ENCODE assay signal across 15 cellular contexts in the genomic region with DNA sequence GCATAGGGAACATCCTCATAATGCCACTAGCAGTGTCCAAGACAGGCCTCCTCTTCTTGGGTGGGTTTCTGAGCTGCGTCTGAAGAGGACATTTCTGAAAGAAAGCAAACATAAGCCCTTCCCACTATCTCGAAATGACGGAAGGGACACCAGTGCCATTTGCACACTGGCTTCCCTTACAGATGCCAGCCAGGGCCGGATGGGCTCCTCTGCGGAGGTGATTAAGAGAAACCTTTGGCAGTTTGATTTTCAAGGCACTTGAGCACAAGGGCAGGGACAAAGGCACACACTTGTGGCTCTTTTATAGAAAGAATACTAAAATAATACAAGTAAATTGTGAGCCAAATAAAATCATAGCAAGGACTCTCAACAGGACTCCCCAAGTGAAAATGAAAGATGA.
DNase-seq lines count a peak whose midpoint lies in the region; ATAC-seq, FAIRE-seq and TF ChIP-seq lines count a peak whose summit lies in the region.
"Had no signal": no experiment of that assay in that cellular context is flagged by ENCODE, and none has a peak within 500 bp of the region (broad histone marks: within the 10 kb centered on the region; RNA-seq: fewer than 3 reads in every experiment).

No MANE protein-coding gene starts in this region.

- H3K36me3 ChIP-seq in ACC112 (ENCODE audit: insufficient read depth, low read length), result no peaks in the 10 kb centered on the region
- no peaks in the 10 kb centered on the region for H3K36me3 ChIP-seq in breast epithelium
- no peaks in the 10 kb centered on the region for H3K36me3 ChIP-seq in keratinocyte (ENCODE audit: control insufficient read depth in 2 of 2, extremely low read depth in 1 of 2, insufficient read depth in 2 of 2, low read length in 2 of 2)
- H3K36me3 ChIP-seq in sigmoid colon, result no peaks in the 10 kb centered on the region
- H3K36me3 ChIP-seq: SJSA1 had no signal

- WGBS in sigmoid colon, 2 donors, result 91 to 95% methylated on average over 5 of the region's 5 CpGs

- no peaks in the 10 kb centered on the region for H3K9me1 ChIP-seq in keratinocyte (ENCODE audit: control insufficient read depth, extremely low read depth, insufficient read depth, low read length)

- no peak for TF ChIP-seq POLR2A in breast epithelium (IDR thresholded peaks at IDR 0.05)
- no peak for TF ChIP-seq POLR2A in sigmoid colon (IDR thresholded peaks at IDR 0.05)

- dilution Hi-C loops in keratinocyte (cut with MboI; ENCODE audit: extremely low pct_ligation_motif_present, low sequenced_read_pairs), result no loop called here

- H3K4me3 ChIP-seq in ACC112 (ENCODE audit: low read depth, low read length) (peak overlapping the region; percentile 66), breast epithelium (peak overlapping the region in 2 of 3 donors; percentile 42 to 62), keratinocyte (ENCODE audit: control insufficient read depth in 2 of 3, extremely low read depth in 1 of 3, insufficient read depth in 2 of 3, low read depth in 1 of 3, low read length in 3 of 3) (peak overlapping the region in 2 of 3 experiments; percentile 58 to 61), sigmoid colon (peak overlapping the region in 3 of 4 donors; percentile 35 to 42 (median 38))
- H3K4me3 ChIP-seq: SJSA1 had no signal

- H3K79me2 ChIP-seq in ACC112 (ENCODE audit: control insufficient read depth, insufficient read depth, low read length, unreplicated experiment), result no peaks in the 10 kb centered on the region
- no peaks in the 10 kb centered on the region for H3K79me2 ChIP-seq in keratinocyte (ENCODE audit: control insufficient read depth, insufficient read depth, low read length)

- H3K27me3 ChIP-seq in ACC112 (ENCODE audit: insufficient read depth, low read length) (no peaks in the 10 kb centered on the region), breast epithelium (no peaks in the 10 kb centered on the region), keratinocyte (ENCODE audit: control insufficient read depth, extremely low read depth, insufficient read depth, low read length) (no peaks in the 10 kb centered on the region), sigmoid colon (no peaks in the 10 kb centered on the region)

- H4K20me1 ChIP-seq in keratinocyte (ENCODE audit: control insufficient read depth, extremely low read depth, insufficient read depth, low read length), result no peaks in the 10 kb centered on the region

- H3K9me3 ChIP-seq in breast epithelium, result no peaks in the 10 kb centered on the region
- no peaks in the 10 kb centered on the region for H3K9me3 ChIP-seq in keratinocyte (ENCODE audit: control insufficient read depth, low read depth, low read length)
- no peaks in the 10 kb centered on the region for H3K9me3 ChIP-seq in sigmoid colon
- H3K9me3 ChIP-seq: SJSA1 had no signal

- DNase-seq in breast epithelium (ENCODE audit: low spot score in 2 of 2) (no peak), keratinocyte (ENCODE audit: low read depth, low spot score) (no peak), sigmoid colon (no peak), midbrain (lab: John Stamatoyannopoulos, UW) (no peak)
- DNase-seq in activated CD8-positive, alpha-beta memory T cell treated with anti-CD3 and anti-CD28 coated beads for 24 hours, result no peak
- DNase-seq: activated B cell treated with CpG ODN at 0.5 μM for 24 hours; activated T-cell treated with anti-CD3 and anti-CD28 coated beads, Interleukin-2, amount 50 U/mL, for 48 hours; NCI-H1417 treated with DMSO at 0.1 percent for 48 hours; NCI-H748 treated with DMSO at 0.1 percent for 48 hours; stimulated activated naive CD8-positive, alpha-beta T cell treated with anti-CD3 and anti-CD28 coated beads, Interleukin-15, Interleukin-2, amounts not matched to agents 100 U/mL and 50 U/mL, for 24 hours had no signal

- H3K4me1 ChIP-seq in ACC112 (ENCODE audit: control insufficient read depth, insufficient read depth, low read length, unreplicated experiment), result peaks cover 12% of the 10 kb centered on the region
- H3K4me1 ChIP-seq in breast epithelium, result no peaks in the 10 kb centered on the region
- peaks cover 17% of the 10 kb centered on the region for H3K4me1 ChIP-seq in keratinocyte (ENCODE audit: control insufficient read depth, extremely low read depth, insufficient read depth, low read length)
- H3K4me1 ChIP-seq in sigmoid colon, result peaks cover 0 to 46% (median 31%) of the 10 kb centered on the region in 4 donors

- TF ChIP-seq EP300 in sigmoid colon (IDR thresholded peaks at IDR 0.05), result no peak

- ATAC-seq in GM21447 (IDR thresholded peaks at IDR 0.05; ENCODE audit: unreplicated experiment) (no peak), GM21786 (IDR thresholded peaks at IDR 0.05; ENCODE audit: unreplicated experiment) (no peak)
- ATAC-seq: stimulated activated naive CD8-positive, alpha-beta T cell treated with anti-CD3 and anti-CD28 coated beads, Interleukin-15, Interleukin-2, amounts not matched to agents 100 U/mL and 50 U/mL, for 24 hours had no signal

- peak overlapping the region; percentile 0 for H3K9ac ChIP-seq in keratinocyte (ENCODE audit: control insufficient read depth, extremely low read depth, insufficient read depth, low read length)

- TF ChIP-seq CTCF in breast epithelium (IDR thresholded peaks at IDR 0.05) (no peak), keratinocyte (optimal IDR thresholded peaks at IDR 0.05 in 1 of 3, IDR thresholded peaks at IDR 0.05 in 1 of 3, conservative IDR thresholded peaks at IDR 0.05 in 1 of 3; ENCODE audit: extremely low read depth in 1 of 3, insufficient read depth in 2 of 3, low read length in 3 of 3) (no peak), sigmoid colon (IDR thresholded peaks at IDR 0.05) (no peak)

- peak overlapping the region; percentile 68 for H2AFZ ChIP-seq in ACC112 (ENCODE audit: low read length, unreplicated experiment)
- peak overlapping the region; percentile 93 for H2AFZ ChIP-seq in keratinocyte (ENCODE audit: control insufficient read depth, low read length)

- FAIRE-seq in keratinocyte (lab: Jason Lieb, UNC), result peak; percentile 36
- FAIRE-seq: A204.1 had no signal

- intact Hi-C loops in breast epithelium (cut with DNase I; ENCODE audit: low total_unique reads) (no loop called here), sigmoid colon (cut with DNase I) (loop anchor here (5.0 kb wide), 3 partner anchors 39 to 114 kb away; partner anchors contain the start of gene CELF2)

- peak overlapping the region; percentile 90 for H3K4me2 ChIP-seq in keratinocyte (ENCODE audit: control insufficient read depth, extremely low read depth, insufficient read depth, low read depth, low read length)

- H3K27ac ChIP-seq in ACC112 (ENCODE audit: low read depth, low read length) (peak overlapping the region; percentile 79), breast epithelium (peak overlapping the region; percentile 62 to 83), keratinocyte (ENCODE audit: control insufficient read depth, insufficient read depth, low read length) (peak overlapping the region; percentile 79), sigmoid colon (peak overlapping the region; percentile 73 to 86 (median 84))
- H3K27ac ChIP-seq: SJSA1 had no signal
